In the genomic region with DNA sequence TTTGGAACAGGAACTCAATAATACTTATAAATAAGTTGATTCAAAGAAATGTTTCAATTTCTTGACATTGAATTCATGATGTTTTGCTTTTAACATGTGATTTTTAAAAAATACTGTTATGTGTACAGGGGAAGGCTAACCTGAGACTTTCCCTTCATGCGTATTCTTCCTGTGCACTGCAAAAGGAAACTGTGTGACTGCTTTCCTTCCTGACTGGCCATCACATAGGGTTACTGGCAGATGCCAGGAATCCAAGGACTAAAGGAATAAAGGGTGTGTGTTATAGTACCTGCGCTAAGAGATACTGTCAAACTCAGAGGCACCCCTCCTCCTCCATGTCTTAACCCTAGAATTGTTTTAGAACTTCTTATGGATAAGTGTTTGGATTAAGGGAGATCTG, we compare ENCODE assay signal across 20 cellular contexts.
A peak's percentile ranks its signal among the peaks of the same experiment; 100 is the strongest.
DNase-seq lines count a peak whose midpoint lies in the region; ATAC-seq, FAIRE-seq and TF ChIP-seq lines count a peak whose summit lies in the region.
"Had no signal": no experiment of that assay in that cellular context is flagged by ENCODE, and none has a peak within 500 bp of the region (broad histone marks: within the 10 kb centered on the region; RNA-seq: fewer than 3 reads in every experiment).

No MANE protein-coding gene starts in this region.

- no peak for TF ChIP-seq RAD21 in GM12878 (IDR thresholded peaks at IDR 0.05; ENCODE audit: insufficient read depth, low read depth, low read length)

- no peaks in the 10 kb centered on the region for H3K36me3 Mint-ChIP-seq in activated naive CD4-positive, alpha-beta T cell treated with anti-CD3 and anti-CD28 coated beads, Interleukin-2, amount 50 U/mL, for 24 hours
- H3K36me3 Mint-ChIP-seq in naive thymus-derived CD8-positive, alpha-beta T cell, result no peaks in the 10 kb centered on the region

- peaks cover 3% of the 10 kb centered on the region for H3K79me2 ChIP-seq in GM12878 (ENCODE audit: control insufficient read depth, insufficient read depth, low read length)

- 61% methylated on average over 2 of the region's 2 CpGs for WGBS in GM12878 (ENCODE audit: insufficient coverage, insufficient replicate concordance, low lambda C conversion rate, missing lambda C conversion rate)

- in situ Hi-C loops in GM12878 (cut with MboI), result no loop called here

- SMC1A ChIA-PET in GM12878 (lab: Charles Lee; ENCODE audit: uncharacterized antibody, unreplicated experiment), result interaction anchor here (1.0 to 1.6 kb wide), 4 partner anchors 50 to 210 kb away, joined by 3 to 4 read pairs (median 3); no protein-coding TSS in a partner anchor

- no peak for DNase-seq in activated naive CD4-positive, alpha-beta T cell treated with anti-CD3 and anti-CD28 coated beads, Interleukin-2, amount 50 U/mL, for 16 hours
- no peak for DNase-seq in GM19239 (ENCODE audit: insufficient read length, low spot score)
- no peak for DNase-seq in GM12878 (ENCODE audit: low read depth, low spot score)
- DNase-seq in naive thymus-derived CD8-positive, alpha-beta T cell, result no peak
- no peak for DNase-seq in amniotic stem cell (lab: John Stamatoyannopoulos, UW)
- no peak for DNase-seq in DMS114 treated with DMSO at 0.1 percent for 48 hours (lab: John Stamatoyannopoulos, UW; ENCODE audit: unreplicated experiment)
- DNase-seq in activated CD8-positive, alpha-beta memory T cell treated with anti-CD3 and anti-CD28 coated beads, Interleukin-2, amount 50 U/mL, for 4 hours, result no peak
- DNase-seq: DMS79 treated with DMSO at 0.1 percent for 48 hours, GM23248, NCI-H1417 treated with DMSO at 0.1 percent for 48 hours, NCI-H187 treated with DMSO at 0.1 percent for 48 hours, NCI-H2227 treated with DMSO at 0.1 percent for 48 hours, NCI-H510A treated with DMSO at 0.1 percent for 48 hours, NCI-H774, SJCRH30 had no signal

- no peaks in the 10 kb centered on the region for H3K27me3 ChIP-seq in GM12878 (replicated peaks in 1 of 2; ENCODE audit: control insufficient read depth in 2 of 2, insufficient read depth in 2 of 2, low read length in 1 of 2)
- H3K27me3 ChIP-seq: SJCRH30 had no signal

- no peak for TF ChIP-seq EP300 in GM12878 (IDR thresholded peaks at IDR 0.05; ENCODE audit: borderline replicate concordance in 1 of 2, control insufficient read depth in 1 of 2, low read depth in 2 of 2, low read length in 2 of 2)

- no peaks in the 10 kb centered on the region for H3K9me3 Mint-ChIP-seq in activated naive CD4-positive, alpha-beta T cell treated with anti-CD3 and anti-CD28 coated beads, Interleukin-2, amount 50 U/mL, for 24 hours
- no peaks in the 10 kb centered on the region for H3K9me3 Mint-ChIP-seq in naive thymus-derived CD8-positive, alpha-beta T cell

- BruUV-seq in GM12878 (replicated peaks; lab: Mats Ljungman, UMichigan), result no TSS peak

- no peaks in the 10 kb centered on the region for H3K36me3 ChIP-seq in GM12878 (ENCODE audit: control insufficient read depth in 2 of 2, insufficient read depth in 2 of 2, low read length in 1 of 2)
- H3K36me3 ChIP-seq: HAP-1, SJCRH30 had no signal

- no peak for TF ChIP-seq POLR2A in GM12878 (IDR thresholded peaks at IDR 0.05; ENCODE audit: low read depth, low read length)

- H3K4me1 Mint-ChIP-seq in activated naive CD4-positive, alpha-beta T cell treated with anti-CD3 and anti-CD28 coated beads, Interleukin-2, amount 50 U/mL, for 24 hours, result peaks cover 62% of the 10 kb centered on the region
- peaks cover 22 to 66% (median 50%) of the 10 kb centered on the region in 4 donors for H3K4me1 Mint-ChIP-seq in naive thymus-derived CD8-positive, alpha-beta T cell

- H3K9me3 ChIP-seq in GM12878 (replicated peaks; ENCODE audit: control insufficient read depth, insufficient read depth, low read length), result no peaks in the 10 kb centered on the region
- H3K9me3 ChIP-seq: A549, HAP-1, SJCRH30 had no signal

- CTCF ChIA-PET in GM12878 (lab: Yijun Ruan, JAX), result no interaction called here

- H3K27ac Mint-ChIP-seq in activated naive CD4-positive, alpha-beta T cell treated with anti-CD3 and anti-CD28 coated beads, Interleukin-2, amount 50 U/mL, for 24 hours, result peak overlapping the region; percentile 0
- peak overlapping the region in 5 of 10 donors; percentile 11 to 69 (median 54) for H3K27ac Mint-ChIP-seq in naive thymus-derived CD8-positive, alpha-beta T cell

- no peak for ATAC-seq in GM12878
- ATAC-seq in naive thymus-derived CD8-positive, alpha-beta T cell, result no peak
- ATAC-seq: A549, Panc1 had no signal

- H3K9ac ChIP-seq in GM12878 (ENCODE audit: control insufficient read depth, insufficient read depth, low read length), result no peak overlapping the region
- H3K9ac ChIP-seq: GM23248 had no signal

- no peak overlapping the region for H2AFZ ChIP-seq in GM12878 (ENCODE audit: control insufficient read depth, low read depth, low read length)
- H2AFZ ChIP-seq: GM23248 had no signal

- RAD21 ChIA-PET in GM12878 (lab: Charles Lee; ENCODE audit: unreplicated experiment), result no interaction called here

- no peak overlapping the region for H3K4me3 ChIP-seq in GM12878
- H3K4me3 ChIP-seq: A549, GM23248, HAP-1, SJCRH30 had no signal

- POLR2A ChIA-PET in GM12878 (lab: Charles Lee), result interaction anchor here (1.3 kb wide), 1 partner anchor 62 kb away, joined by 4 read pairs; no protein-coding TSS in a partner anchor
- POLR2A ChIA-PET in naive thymus-derived CD8-positive, alpha-beta T cell (lab: Charles Lee), result no interaction called here

- peaks cover 6% of the 10 kb centered on the region; the same call in 1 of the 2 replicates for H4K20me1 ChIP-seq in GM12878 (ENCODE audit: control insufficient read depth, insufficient read depth)

- intact Hi-C loops in GM12878 (cut with micrococcal nuclease; ENCODE audit: unreplicated experiment), result loop anchor here (5.0 kb wide), 1 partner anchor 237 kb away; the partner anchor contains the start of gene UBE2E2

- no peaks in the 10 kb centered on the region for H3K27me3 Mint-ChIP-seq in activated naive CD4-positive, alpha-beta T cell treated with anti-CD3 and anti-CD28 coated beads, Interleukin-2, amount 50 U/mL, for 24 hours
- H3K27me3 Mint-ChIP-seq in naive thymus-derived CD8-positive, alpha-beta T cell, result no peaks in the 10 kb centered on the region

- no peak overlapping the region for H3K27ac ChIP-seq in GM12878 (ENCODE audit: control insufficient read depth, insufficient read depth)
- H3K27ac ChIP-seq: A549, C4-2B, GM23248, SJCRH30 had no signal

- H3K4me3 Mint-ChIP-seq in activated naive CD4-positive, alpha-beta T cell treated with anti-CD3 and anti-CD28 coated beads, Interleukin-2, amount 50 U/mL, for 24 hours, result no peak overlapping the region
- H3K4me3 Mint-ChIP-seq in naive thymus-derived CD8-positive, alpha-beta T cell, result peak overlapping the region in 6 of 10 donors; percentile 2 to 48 (median 15)

- H3K4me2 ChIP-seq in GM12878 (ENCODE audit: control insufficient read depth, insufficient read depth), result no peak overlapping the region
- H3K4me2 ChIP-seq: A549 had no signal

- H3K4me1 ChIP-seq in GM12878 (ENCODE audit: control insufficient read depth, insufficient read depth, low read length), result peaks cover 12% of the 10 kb centered on the region
- H3K4me1 ChIP-seq: A549 had no signal

- TF ChIP-seq CTCF in GM12878 (IDR thresholded peaks at IDR 0.05 in 2 of 3, conservative IDR thresholded peaks at IDR 0.05 in 1 of 3; ENCODE audit: control insufficient read depth in 2 of 3, extremely low read depth in 1 of 3, insufficient read depth in 1 of 3, low read depth in 3 of 3, low read length in 3 of 3), result no peak

- FAIRE-seq in GM19239 (lab: Jason Lieb, UNC), result peak; percentile 55
- no peak for FAIRE-seq in GM12878 (lab: Jason Lieb, UNC)
- FAIRE-seq: A549 had no signal

TF ChIP-seq in GM12878, 131 proteins besides CTCF, POLR2A, EP300 and RAD21:
- no peak for TF ChIP-seq CREB1 (IDR thresholded peaks at IDR 0.05; ENCODE audit: low read depth)
- TF ChIP-seq BCLAF1 (IDR thresholded peaks at IDR 0.05), result no peak
- TF ChIP-seq ATF2 (IDR thresholded peaks at IDR 0.05; ENCODE audit: low read length), result 0 out of 2 replicates have a peak, but pooled peaks have one; percentile 7
- no peak for TF ChIP-seq MXI1 (IDR thresholded peaks at IDR 0.05; ENCODE audit: low read depth, low read length)
